Comparison of ENCODE assay signal across 8 cellular contexts in genomic region chr20:18532626-18533025, GRCh38.
"Had no signal": no experiment of that assay in that cellular context is flagged by ENCODE, and none has a peak within 500 bp of the region (broad histone marks: within the 10 kb centered on the region; RNA-seq: fewer than 3 reads in every experiment).

No MANE protein-coding gene starts in this region.

- H3K9ac ChIP-seq: KMS-11 had no signal

- ATAC-seq: K562 had no signal

- H3K27ac Mint-ChIP-seq: IgD-negative memory B cell had no signal

- H3K4me3 ChIP-seq: K562 had no signal

- DNase-seq: IMR-90, KBM-7, KG1 had no signal

- H3K27me3 Mint-ChIP-seq: IgD-negative memory B cell had no signal

- H3K4me3 Mint-ChIP-seq: IgD-negative memory B cell had no signal

- FAIRE-seq: HTR-8/SVneo, K562 had no signal

- H3K27ac ChIP-seq: HL-60, KMS-11 had no signal

- H3K4me2 ChIP-seq: KMS-11 had no signal

- H3K4me1 Mint-ChIP-seq: IgD-negative memory B cell had no signal
